Comparison of ENCODE assay signal across 1 cellular context in the genomic region with DNA sequence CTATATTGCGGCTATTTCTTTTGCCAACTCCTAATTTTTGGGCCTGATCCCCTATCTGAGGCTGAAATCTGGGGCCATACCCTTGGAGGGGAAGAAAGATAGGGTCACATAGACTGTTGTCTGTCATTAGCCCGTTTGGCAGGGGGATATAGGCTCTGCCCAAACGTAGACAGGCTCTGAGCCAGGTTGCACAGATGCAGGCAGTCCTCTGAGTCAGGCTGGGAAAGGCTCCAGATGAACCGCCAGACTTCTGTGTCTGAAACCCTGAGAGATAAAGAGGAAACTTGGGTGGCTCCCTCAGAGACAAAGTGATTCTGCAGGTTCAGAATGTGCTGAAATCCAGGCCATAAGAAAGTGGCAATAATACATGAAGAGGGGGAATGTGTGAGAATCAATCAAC.
TF ChIP-seq lines count a peak whose summit lies in the region.

No MANE protein-coding gene starts in this region.

TF ChIP-seq in K562, 482 proteins besides CTCF, POLR2A, EP300 and RAD21 (continued from another document and continues in another):
- TF ChIP-seq, protein P1, sequence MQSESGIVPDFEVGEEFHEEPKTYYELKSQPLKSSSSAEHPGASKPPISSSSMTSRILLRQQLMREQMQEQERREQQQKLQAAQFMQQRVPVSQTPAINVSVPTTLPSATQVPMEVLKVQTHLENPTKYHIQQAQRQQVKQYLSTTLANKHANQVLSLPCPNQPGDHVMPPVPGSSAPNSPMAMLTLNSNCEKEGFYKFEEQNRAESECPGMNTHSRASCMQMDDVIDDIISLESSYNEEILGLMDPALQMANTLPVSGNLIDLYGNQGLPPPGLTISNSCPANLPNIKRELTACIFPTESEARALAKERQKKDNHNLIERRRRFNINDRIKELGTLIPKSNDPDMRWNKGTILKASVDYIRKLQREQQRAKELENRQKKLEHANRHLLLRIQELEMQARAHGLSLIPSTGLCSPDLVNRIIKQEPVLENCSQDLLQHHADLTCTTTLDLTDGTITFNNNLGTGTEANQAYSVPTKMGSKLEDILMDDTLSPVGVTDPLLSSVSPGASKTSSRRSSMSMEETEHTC (IDR thresholded peaks at IDR 0.05): no peak
- TF ChIP-seq POLR3A (IDR thresholded peaks at IDR 0.05; ENCODE audit: borderline replicate concordance, extremely low read depth, insufficient read depth, insufficient read length) (no peak), XRCC4 (IDR thresholded peaks at IDR 0.05; ENCODE audit: extremely low read depth, insufficient read depth, insufficient read length) (no peak), NFIC (IDR thresholded peaks at IDR 0.05) (peak; percentile 86), YY1 (IDR thresholded peaks at IDR 0.05; ENCODE audit: borderline replicate concordance in 1 of 3, control insufficient read depth in 1 of 3, extremely low read depth in 1 of 3, insufficient read depth in 3 of 3, insufficient read length in 1 of 3, insufficient replicate concordance in 2 of 3, low read depth in 1 of 3, low read length in 2 of 3) (no peak), ZNF165 (CRISPR knock-in tag; IDR thresholded peaks at IDR 0.05; ENCODE audit: borderline replicate concordance) (no peak), NELFE (IDR thresholded peaks at IDR 0.05; ENCODE audit: insufficient read depth, insufficient read length) (no peak), JUN (IDR thresholded peaks at IDR 0.05; ENCODE audit: borderline replicate concordance, low read depth, low read length) (peak; percentile 36; the same call in 1 of the 2 replicates), JUN (CRISPR knock-in tag; IDR thresholded peaks at IDR 0.05; ENCODE audit: borderline replicate concordance) (no peak), CBFA2T3 (IDR thresholded peaks at IDR 0.05) (peak; percentile 89), E4F1 (CRISPR knock-in tag; IDR thresholded peaks at IDR 0.05; ENCODE audit: borderline replicate concordance) (no peak), ZNF408 (CRISPR knock-in tag; IDR thresholded peaks at IDR 0.05; ENCODE audit: low read depth) (no peak), POLR3G (IDR thresholded peaks at IDR 0.05; ENCODE audit: extremely low read depth, insufficient read length, insufficient replicate concordance) (no peak), LEF1 (IDR thresholded peaks at IDR 0.05) (peak; percentile 57; the same call in 1 of the 2 replicates), TCF7L2 (IDR thresholded peaks at IDR 0.05; ENCODE audit: low read depth, low read length) (no peak), TRIM24 (IDR thresholded peaks at IDR 0.05) (no peak; a peak in 1 of 4 replicates), ARID2 (IDR thresholded peaks at IDR 0.05) (no peak), KDM5B (IDR thresholded peaks at IDR 0.05; ENCODE audit: insufficient replicate concordance, low read depth, low read length) (no peak), ZBTB1 (CRISPR knock-in tag; IDR thresholded peaks at IDR 0.05; ENCODE audit: borderline replicate concordance, low read depth) (no peak), CEBPG (CRISPR knock-in tag; IDR thresholded peaks at IDR 0.05) (no peak), CEBPG (tag; conservative IDR thresholded peaks at IDR 0.05 in 1 of 2, IDR thresholded peaks at IDR 0.05 in 1 of 2) (no peak), RUNX1 (IDR thresholded peaks at IDR 0.05; ENCODE audit: low read depth) (no peak), MEIS2 (IDR thresholded peaks at IDR 0.05; ENCODE audit: partially characterized antibody) (peak; percentile 24), KAT8 (IDR thresholded peaks at IDR 0.05; ENCODE audit: low read depth) (no peak)
- TF ChIP-seq, protein P2, sequence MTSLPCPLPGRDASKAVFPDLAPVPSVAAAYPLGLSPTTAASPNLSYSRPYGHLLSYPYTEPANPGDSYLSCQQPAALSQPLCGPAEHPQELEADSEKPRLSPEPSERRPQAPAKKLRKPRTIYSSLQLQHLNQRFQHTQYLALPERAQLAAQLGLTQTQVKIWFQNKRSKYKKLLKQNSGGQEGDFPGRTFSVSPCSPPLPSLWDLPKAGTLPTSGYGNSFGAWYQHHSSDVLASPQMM (CRISPR knock-in tag; IDR thresholded peaks at IDR 0.05): no peak
- TF ChIP-seq, protein P3, sequence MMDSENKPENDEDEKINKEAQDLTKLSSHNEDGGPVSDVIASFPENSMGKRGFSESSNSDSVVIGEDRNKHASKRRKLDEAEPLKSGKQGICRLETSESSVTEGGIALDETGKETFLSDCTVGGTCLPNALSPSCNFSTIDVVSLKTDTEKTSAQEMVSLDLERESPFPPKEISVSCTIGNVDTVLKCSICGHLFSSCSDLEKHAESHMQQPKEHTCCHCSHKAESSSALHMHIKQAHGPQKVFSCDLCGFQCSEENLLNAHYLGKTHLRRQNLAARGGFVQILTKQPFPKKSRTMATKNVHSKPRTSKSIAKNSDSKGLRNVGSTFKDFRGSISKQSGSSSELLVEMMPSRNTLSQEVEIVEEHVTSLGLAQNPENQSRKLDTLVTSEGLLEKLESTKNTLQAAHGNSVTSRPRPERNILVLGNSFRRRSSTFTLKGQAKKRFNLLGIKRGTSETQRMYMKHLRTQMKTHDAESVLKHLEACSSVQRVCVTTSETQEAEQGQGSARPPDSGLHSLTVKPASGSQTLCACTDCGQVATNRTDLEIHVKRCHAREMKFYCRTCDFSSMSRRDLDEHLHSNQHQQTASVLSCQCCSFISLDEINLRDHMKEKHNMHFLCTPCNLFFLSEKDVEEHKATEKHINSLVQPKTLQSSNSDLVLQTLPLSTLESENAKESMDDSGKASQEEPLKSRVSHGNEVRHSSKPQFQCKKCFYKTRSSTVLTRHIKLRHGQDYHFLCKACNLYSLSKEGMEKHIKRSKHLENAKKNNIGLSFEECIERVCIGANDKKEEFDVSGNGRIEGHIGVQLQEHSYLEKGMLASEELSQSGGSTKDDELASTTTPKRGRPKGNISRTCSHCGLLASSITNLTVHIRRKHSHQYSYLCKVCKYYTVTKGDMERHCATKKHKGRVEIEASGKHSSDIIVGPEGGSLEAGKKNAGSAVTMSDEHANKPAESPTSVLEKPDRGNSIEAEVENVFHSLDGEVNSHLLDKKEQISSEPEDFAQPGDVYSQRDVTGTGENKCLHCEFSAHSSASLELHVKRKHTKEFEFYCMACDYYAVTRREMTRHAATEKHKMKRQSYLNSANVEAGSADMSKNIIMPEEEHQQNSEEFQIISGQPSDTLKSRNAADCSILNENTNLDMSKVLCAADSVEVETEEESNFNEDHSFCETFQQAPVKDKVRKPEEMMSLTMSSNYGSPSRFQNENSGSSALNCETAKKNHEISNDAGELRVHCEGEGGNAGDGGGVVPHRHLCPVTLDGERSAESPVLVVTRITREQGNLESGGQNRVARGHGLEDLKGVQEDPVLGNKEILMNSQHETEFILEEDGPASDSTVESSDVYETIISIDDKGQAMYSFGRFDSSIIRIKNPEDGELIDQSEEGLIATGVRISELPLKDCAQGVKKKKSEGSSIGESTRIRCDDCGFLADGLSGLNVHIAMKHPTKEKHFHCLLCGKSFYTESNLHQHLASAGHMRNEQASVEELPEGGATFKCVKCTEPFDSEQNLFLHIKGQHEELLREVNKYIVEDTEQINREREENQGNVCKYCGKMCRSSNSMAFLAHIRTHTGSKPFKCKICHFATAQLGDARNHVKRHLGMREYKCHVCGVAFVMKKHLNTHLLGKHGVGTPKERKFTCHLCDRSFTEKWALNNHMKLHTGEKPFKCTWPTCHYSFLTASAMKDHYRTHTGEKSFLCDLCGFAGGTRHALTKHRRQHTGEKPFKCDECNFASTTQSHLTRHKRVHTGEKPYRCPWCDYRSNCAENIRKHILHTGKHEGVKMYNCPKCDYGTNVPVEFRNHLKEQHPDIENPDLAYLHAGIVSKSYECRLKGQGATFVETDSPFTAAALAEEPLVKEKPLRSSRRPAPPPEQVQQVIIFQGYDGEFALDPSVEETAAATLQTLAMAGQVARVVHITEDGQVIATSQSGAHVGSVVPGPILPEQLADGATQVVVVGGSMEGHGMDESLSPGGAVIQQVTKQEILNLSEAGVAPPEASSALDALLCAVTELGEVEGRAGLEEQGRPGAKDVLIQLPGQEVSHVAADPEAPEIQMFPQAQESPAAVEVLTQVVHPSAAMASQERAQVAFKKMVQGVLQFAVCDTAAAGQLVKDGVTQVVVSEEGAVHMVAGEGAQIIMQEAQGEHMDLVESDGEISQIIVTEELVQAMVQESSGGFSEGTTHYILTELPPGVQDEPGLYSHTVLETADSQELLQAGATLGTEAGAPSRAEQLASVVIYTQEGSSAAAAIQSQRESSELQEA (IDR thresholded peaks at IDR 0.05; ENCODE audit: low read depth): no peak
- TF ChIP-seq, protein P4, sequence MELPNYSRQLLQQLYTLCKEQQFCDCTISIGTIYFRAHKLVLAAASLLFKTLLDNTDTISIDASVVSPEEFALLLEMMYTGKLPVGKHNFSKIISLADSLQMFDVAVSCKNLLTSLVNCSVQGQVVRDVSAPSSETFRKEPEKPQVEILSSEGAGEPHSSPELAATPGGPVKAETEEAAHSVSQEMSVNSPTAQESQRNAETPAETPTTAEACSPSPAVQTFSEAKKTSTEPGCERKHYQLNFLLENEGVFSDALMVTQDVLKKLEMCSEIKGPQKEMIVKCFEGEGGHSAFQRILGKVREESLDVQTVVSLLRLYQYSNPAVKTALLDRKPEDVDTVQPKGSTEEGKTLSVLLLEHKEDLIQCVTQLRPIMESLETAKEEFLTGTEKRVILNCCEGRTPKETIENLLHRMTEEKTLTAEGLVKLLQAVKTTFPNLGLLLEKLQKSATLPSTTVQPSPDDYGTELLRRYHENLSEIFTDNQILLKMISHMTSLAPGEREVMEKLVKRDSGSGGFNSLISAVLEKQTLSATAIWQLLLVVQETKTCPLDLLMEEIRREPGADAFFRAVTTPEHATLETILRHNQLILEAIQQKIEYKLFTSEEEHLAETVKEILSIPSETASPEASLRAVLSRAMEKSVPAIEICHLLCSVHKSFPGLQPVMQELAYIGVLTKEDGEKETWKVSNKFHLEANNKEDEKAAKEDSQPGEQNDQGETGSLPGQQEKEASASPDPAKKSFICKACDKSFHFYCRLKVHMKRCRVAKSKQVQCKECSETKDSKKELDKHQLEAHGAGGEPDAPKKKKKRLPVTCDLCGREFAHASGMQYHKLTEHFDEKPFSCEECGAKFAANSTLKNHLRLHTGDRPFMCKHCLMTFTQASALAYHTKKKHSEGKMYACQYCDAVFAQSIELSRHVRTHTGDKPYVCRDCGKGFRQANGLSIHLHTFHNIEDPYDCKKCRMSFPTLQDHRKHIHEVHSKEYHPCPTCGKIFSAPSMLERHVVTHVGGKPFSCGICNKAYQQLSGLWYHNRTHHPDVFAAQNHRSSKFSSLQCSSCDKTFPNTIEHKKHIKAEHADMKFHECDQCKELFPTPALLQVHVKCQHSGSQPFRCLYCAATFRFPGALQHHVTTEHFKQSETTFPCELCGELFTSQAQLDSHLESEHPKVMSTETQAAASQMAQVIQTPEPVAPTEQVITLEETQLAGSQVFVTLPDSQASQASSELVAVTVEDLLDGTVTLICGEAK (IDR thresholded peaks at IDR 0.05): no peak
- TF ChIP-seq, protein P4 (CRISPR knock-in tag; IDR thresholded peaks at IDR 0.05): no peak
- TF ChIP-seq, protein P5, sequence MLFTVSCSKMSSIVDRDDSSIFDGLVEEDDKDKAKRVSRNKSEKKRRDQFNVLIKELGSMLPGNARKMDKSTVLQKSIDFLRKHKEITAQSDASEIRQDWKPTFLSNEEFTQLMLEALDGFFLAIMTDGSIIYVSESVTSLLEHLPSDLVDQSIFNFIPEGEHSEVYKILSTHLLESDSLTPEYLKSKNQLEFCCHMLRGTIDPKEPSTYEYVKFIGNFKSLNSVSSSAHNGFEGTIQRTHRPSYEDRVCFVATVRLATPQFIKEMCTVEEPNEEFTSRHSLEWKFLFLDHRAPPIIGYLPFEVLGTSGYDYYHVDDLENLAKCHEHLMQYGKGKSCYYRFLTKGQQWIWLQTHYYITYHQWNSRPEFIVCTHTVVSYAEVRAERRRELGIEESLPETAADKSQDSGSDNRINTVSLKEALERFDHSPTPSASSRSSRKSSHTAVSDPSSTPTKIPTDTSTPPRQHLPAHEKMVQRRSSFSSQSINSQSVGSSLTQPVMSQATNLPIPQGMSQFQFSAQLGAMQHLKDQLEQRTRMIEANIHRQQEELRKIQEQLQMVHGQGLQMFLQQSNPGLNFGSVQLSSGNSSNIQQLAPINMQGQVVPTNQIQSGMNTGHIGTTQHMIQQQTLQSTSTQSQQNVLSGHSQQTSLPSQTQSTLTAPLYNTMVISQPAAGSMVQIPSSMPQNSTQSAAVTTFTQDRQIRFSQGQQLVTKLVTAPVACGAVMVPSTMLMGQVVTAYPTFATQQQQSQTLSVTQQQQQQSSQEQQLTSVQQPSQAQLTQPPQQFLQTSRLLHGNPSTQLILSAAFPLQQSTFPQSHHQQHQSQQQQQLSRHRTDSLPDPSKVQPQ (CRISPR knock-in tag; IDR thresholded peaks at IDR 0.05; ENCODE audit: borderline replicate concordance): no peak
